8 cellular contexts compared by ENCODE assay signal in genomic region chr9:35605336-35606137, GRCh38. TPM values are rescaled to one million over a fixed set of nuclear protein-coding genes. Genes with fewer than 3 reads are reported as not detected.
DNase-seq lines count a peak whose midpoint lies in the region; ATAC-seq and TF ChIP-seq lines count a peak whose summit lies in the region.

No MANE protein-coding gene starts in this region.

- peak overlapping the region; percentile 79 for H3K4me3 Mint-ChIP-seq in activated T-helper 2 cell treated with anti-CD3 and anti-CD28 coated beads, Interferon-gamma antibody, Interleukin-2, Interleukin-4, amounts not matched to agents 10 μg/mL and 5 μg/mL and 100 μg/mL, durations not matched to agents 14 hours and 24 hours and 36 hours (ENCODE audit: low read depth)

- peak overlapping the region; percentile 55 for H2AFZ ChIP-seq in KMS-11 (ENCODE audit: low read depth)

- H3K4me1 ChIP-seq in KMS-11 (ENCODE audit: low read depth, poor library complexity, severe bottlenecking) (peaks cover 4% of the 10 kb centered on the region), prostate gland (replicated peaks) (peaks cover 13% of the 10 kb centered on the region)

- H3K9me3 ChIP-seq in prostate gland, result no peaks in the 10 kb centered on the region

- WGBS in prostate gland, result under 1% methylated on average over 49 of the region's 80 CpGs

- peaks cover 26% of the 10 kb centered on the region for H3K36me3 Mint-ChIP-seq in activated T-helper 2 cell treated with anti-CD3 and anti-CD28 coated beads, Interferon-gamma antibody, Interleukin-2, Interleukin-4, amounts not matched to agents 10 μg/mL and 5 μg/mL and 100 μg/mL, durations not matched to agents 14 hours and 24 hours and 36 hours (ENCODE audit: low read depth)

- H3K9ac ChIP-seq in KMS-11, result no peak overlapping the region; the same call in 1 of the 2 replicates

- H3K36me3 ChIP-seq in KMS-11 (ENCODE audit: insufficient read depth), result no peaks in the 10 kb centered on the region
- H3K36me3 ChIP-seq in prostate gland, result peaks cover 2 to 5% of the 10 kb centered on the region in 2 donors

- H3K79me2 ChIP-seq in KMS-11 (ENCODE audit: insufficient read depth, low read depth), result no peaks in the 10 kb centered on the region

- peak overlapping the region; percentile 61 for H3K4me3 ChIP-seq in GM12865 (ENCODE audit: low read depth, low read length)
- no peak overlapping the region for H3K4me3 ChIP-seq in KMS-11 (IDR thresholded peaks at IDR 0.05; ENCODE audit: insufficient read depth, low read depth, low read length)
- H3K4me3 ChIP-seq in prostate gland, result peak overlapping the region; percentile 79 to 82

- intact Hi-C loops in activated T-helper 2 cell treated with anti-CD3 and anti-CD28 coated beads, Interferon-gamma antibody, Interleukin-2, Interleukin-4, amounts not matched to agents 10 μg/mL and 5 μg/mL and 100 μg/mL, durations not matched to agents 14 hours and 24 hours and 36 hours (cut with micrococcal nuclease), result loop anchor here (2.0 to 10.0 kb wide), 4 partner anchors 85 to 209 kb away; partner anchors contain the start of genes GBA2, HINT2, RGP1 and SPAG8
- intact Hi-C loops in Right ventricle myocardium superior (cut with DNase I) (no loop called here), prostate gland (cut with DNase I) (loop anchor here (2.0 to 10.0 kb wide), 4 partner anchors 42 to 491 kb away; partner anchors contain the start of genes ATOSB and RUSC2)

- peak overlapping the region; percentile 12 for H3K27ac Mint-ChIP-seq in activated T-helper 2 cell treated with anti-CD3 and anti-CD28 coated beads, Interferon-gamma antibody, Interleukin-2, Interleukin-4, amounts not matched to agents 10 μg/mL and 5 μg/mL and 100 μg/mL, durations not matched to agents 14 hours and 24 hours and 36 hours

- H3K9me3 Mint-ChIP-seq in activated T-helper 2 cell treated with anti-CD3 and anti-CD28 coated beads, Interferon-gamma antibody, Interleukin-2, Interleukin-4, amounts not matched to agents 10 μg/mL and 5 μg/mL and 100 μg/mL, durations not matched to agents 14 hours and 24 hours and 36 hours, result no peaks in the 10 kb centered on the region

- no peaks in the 10 kb centered on the region for H3K27me3 Mint-ChIP-seq in activated T-helper 2 cell treated with anti-CD3 and anti-CD28 coated beads, Interferon-gamma antibody, Interleukin-2, Interleukin-4, amounts not matched to agents 10 μg/mL and 5 μg/mL and 100 μg/mL, durations not matched to agents 14 hours and 24 hours and 36 hours (ENCODE audit: low read depth)

- H3K4me2 ChIP-seq in KMS-11, result peak overlapping the region; percentile 79

- no peaks in the 10 kb centered on the region for H4K20me1 ChIP-seq in KMS-11 (ENCODE audit: insufficient read depth)

- no peak for TF ChIP-seq CTCF in GM12865 (IDR thresholded peaks at IDR 0.05; ENCODE audit: insufficient read depth, low read depth, low read length, missing control alignments)
- no peak for TF ChIP-seq CTCF in KMS-11 (conservative IDR thresholded peaks at IDR 0.05; ENCODE audit: low read depth, low read length)
- TF ChIP-seq CTCF in prostate gland (IDR thresholded peaks at IDR 0.05), result no peak

- H3K4me1 Mint-ChIP-seq in activated T-helper 2 cell treated with anti-CD3 and anti-CD28 coated beads, Interferon-gamma antibody, Interleukin-2, Interleukin-4, amounts not matched to agents 10 μg/mL and 5 μg/mL and 100 μg/mL, durations not matched to agents 14 hours and 24 hours and 36 hours (ENCODE audit: low read depth), result peaks cover 32% of the 10 kb centered on the region

- peak; percentile 44 for DNase-seq in GM12865 (ENCODE audit: low read depth)
- DNase-seq in activated T-helper 2 cell treated with anti-CD3 and anti-CD28 coated beads, Interferon-gamma antibody, Interleukin-2, Interleukin-4, amounts not matched to agents 10 μg/mL and 5 μg/mL and 100 μg/mL, durations not matched to agents 14 hours and 24 hours and 36 hours (ENCODE audit: low spot score), result peak; percentile 38
- peak; percentile 58 for DNase-seq in Right ventricle myocardium superior
- DNase-seq in prostate gland (ENCODE audit: low spot score), result no peak
- no peak for DNase-seq in kidney glomerular epithelial cell (lab: John Stamatoyannopoulos, UW)

- no peak for TF ChIP-seq POLR2A in prostate gland (IDR thresholded peaks at IDR 0.05)

- ATAC-seq in GM21723 (IDR thresholded peaks at IDR 0.05; ENCODE audit: unreplicated experiment) (peak; percentile 17), Right ventricle myocardium superior (ENCODE audit: poor library complexity) (no peak), HG02623 (IDR thresholded peaks at IDR 0.05; ENCODE audit: unreplicated experiment) (no peak)

- H3K27ac ChIP-seq in KMS-11 (no peak overlapping the region), prostate gland (peak overlapping the region; percentile 94)

- H3K27me3 ChIP-seq in KMS-11 (ENCODE audit: insufficient read depth, low read depth) (no peaks in the 10 kb centered on the region), prostate gland (replicated peaks; ENCODE audit: insufficient read depth) (no peaks in the 10 kb centered on the region)

RNA-seq across cellular contexts. Expression of gene TESK1, which starts 0.5 kb away (rescaled TPM):
- total RNA-seq in activated T-helper 2 cell treated with anti-CD3 and anti-CD28 coated beads, Interferon-gamma antibody, Interleukin-2, Interleukin-4, amounts not matched to agents 10 μg/mL and 5 μg/mL and 100 μg/mL, durations not matched to agents 14 hours and 24 hours and 36 hours, result 44.5 and 48.0 TPM in 2 replicates
- total RNA-seq in Right ventricle myocardium superior (25.0 TPM), prostate gland (10 to 100 TPM; 40.2 to 67.3 TPM)

RNA-seq across cellular contexts. Expression of gene CD72, which starts 12.7 kb away (rescaled TPM):
- 11.3 and 11.4 TPM in 2 replicates for total RNA-seq in activated T-helper 2 cell treated with anti-CD3 and anti-CD28 coated beads, Interferon-gamma antibody, Interleukin-2, Interleukin-4, amounts not matched to agents 10 μg/mL and 5 μg/mL and 100 μg/mL, durations not matched to agents 14 hours and 24 hours and 36 hours
- total RNA-seq in Right ventricle myocardium superior, result 0.59 TPM
- total RNA-seq in prostate gland, result 1 to 10 TPM; 3.0 to 3.2 TPM

RNA-seq across cellular contexts. Expression of gene SIT1, which starts 45.2 kb away (rescaled TPM):
- total RNA-seq in activated T-helper 2 cell treated with anti-CD3 and anti-CD28 coated beads, Interferon-gamma antibody, Interleukin-2, Interleukin-4, amounts not matched to agents 10 μg/mL and 5 μg/mL and 100 μg/mL, durations not matched to agents 14 hours and 24 hours and 36 hours, result 90.2 and 92.1 TPM in 2 replicates
- total RNA-seq in Right ventricle myocardium superior (not detected), prostate gland (under 1 TPM; 0.18 to 0.68 TPM)

RNA-seq across cellular contexts. Expression of gene RMRP, which starts 52.3 kb away (rescaled TPM):
- 5,290 and 6,583 TPM in 2 replicates for total RNA-seq in activated T-helper 2 cell treated with anti-CD3 and anti-CD28 coated beads, Interferon-gamma antibody, Interleukin-2, Interleukin-4, amounts not matched to agents 10 μg/mL and 5 μg/mL and 100 μg/mL, durations not matched to agents 14 hours and 24 hours and 36 hours
- total RNA-seq in Right ventricle myocardium superior (19,155 TPM), prostate gland (over 10,000 TPM in 1 of 2 donors, 1,000 to 10,000 TPM in 1; 1,879 to 13,864 TPM)

RNA-seq across cellular contexts. Expression of gene CCDC107, which starts 52.6 kb away (rescaled TPM):
- 23.0 TPM in 2 replicates for total RNA-seq in activated T-helper 2 cell treated with anti-CD3 and anti-CD28 coated beads, Interferon-gamma antibody, Interleukin-2, Interleukin-4, amounts not matched to agents 10 μg/mL and 5 μg/mL and 100 μg/mL, durations not matched to agents 14 hours and 24 hours and 36 hours
- total RNA-seq in Right ventricle myocardium superior (48.4 TPM), prostate gland (10 to 100 TPM; 22.8 to 26.2 TPM)

Comparison
In these comparisons a context has a peak if more than half of its experiments do, and no peak if none do; other contexts are left out.
1. DNase-seq: peak in GM12865 (single experiment), activated T-helper 2 cell treated with anti-CD3 and anti-CD28 coated beads, Interferon-gamma antibody, Interleukin-2, Interleukin-4, amounts not matched to agents 10 μg/mL and 5 μg/mL and 100 μg/mL, durations not matched to agents 14 hours and 24 hours and 36 hours (single experiment) and Right ventricle myocardium superior (single experiment); none in prostate gland (single experiment) and kidney glomerular epithelial cell (single experiment).
2. RNA of gene SIT1, which starts 45.2 kb away (total RNA-seq): 90.2 to 92.1 TPM in activated T-helper 2 cell treated with anti-CD3 and anti-CD28 coated beads, Interferon-gamma antibody, Interleukin-2, Interleukin-4, amounts not matched to agents 10 μg/mL and 5 μg/mL and 100 μg/mL, durations not matched to agents 14 hours and 24 hours and 36 hours; 0.18 to 0.68 TPM in prostate gland and not detected in Right ventricle myocardium superior (single experiment); every median in the first group is over 10 times any median in the second.